ENCODE assay signal across 8 cellular contexts in genomic region chr6:41072836-41073202, GRCh38. TPM values are rescaled to one million over a fixed set of nuclear protein-coding genes. Genes with fewer than 3 reads are reported as not detected.
DNase-seq lines count a peak whose midpoint lies in the region; ATAC-seq and TF ChIP-seq lines count a peak whose summit lies in the region.

Gene NFYA (plus strand): TSS chr6:41072974. CDS start chr6:41079090, 6,116 bp downstream.

- intact Hi-C loops in A673 (cut with micrococcal nuclease; ENCODE audit: unreplicated experiment) (loop anchor here (5.0 kb wide), 1 partner anchor 244 kb away; no protein-coding TSS in a partner anchor), Panc1 (cut with micrococcal nuclease; ENCODE audit: unreplicated experiment) (no loop called here), heart right ventricle (cut with DNase I) (loop anchor here in 2 of 10 donors (5.0 kb wide), 2 partner anchors 214 to 659 kb away; partner anchors contain the start of gene TREM1 (in 1 of the 2)), prostate gland (cut with DNase I) (no loop called here)

- CTCF ChIA-PET in A673 (lab: Charles Lee) (interaction anchor here (1.0 kb wide), 1 partner anchor 247 kb away, joined by 4 read pairs; no protein-coding TSS in a partner anchor), Panc1 (lab: Charles Lee) (interaction anchor here (0.6 to 0.7 kb wide), 2 partner anchors 19 to 34 kb away, joined by 3 read pairs; partner anchors contain the start of gene UNC5CL)

- POLR2A ChIA-PET in A673 (lab: Charles Lee; ENCODE audit: low non-redundant PET) (interaction anchor here (0.8 kb wide), 1 partner anchor 16 kb away, joined by 4 read pairs; no protein-coding TSS in a partner anchor), Panc1 (lab: Charles Lee) (interaction anchor here (0.5 to 0.6 kb wide), 2 partner anchors 165 to 616 kb away, joined by 3 read pairs; no protein-coding TSS in a partner anchor)

- TF ChIP-seq POLR2A in prostate gland (IDR thresholded peaks at IDR 0.05): peak; percentile 83

- peak; percentile 45 for ATAC-seq in GM18861 (IDR thresholded peaks at IDR 0.05; ENCODE audit: unreplicated experiment)
- peak; percentile 67 for ATAC-seq in HG03045 (IDR thresholded peaks at IDR 0.05; ENCODE audit: unreplicated experiment)
- peak; percentile 87 for ATAC-seq in Panc1
- ATAC-seq in heart right ventricle: peak; percentile 78 to 91 (median 82)

- H3K9me3 ChIP-seq in A673 (ENCODE audit: low read depth, low read length, poor library complexity, severe bottlenecking) (no peaks in the 10 kb centered on the region), Panc1 (ENCODE audit: control insufficient read depth, insufficient read depth, low read depth, low read length) (no peaks in the 10 kb centered on the region), adipocyte (ENCODE audit: control insufficient read depth, low read length) (no peaks in the 10 kb centered on the region), heart right ventricle (no peaks in the 10 kb centered on the region), prostate gland (no peaks in the 10 kb centered on the region)

- H3K27me3 ChIP-seq in A673 (replicated peaks; ENCODE audit: insufficient read depth, low read depth, low read length, poor library complexity): no peaks in the 10 kb centered on the region
- H3K27me3 ChIP-seq in Panc1 (ENCODE audit: control insufficient read depth, insufficient read depth, low read length): no peaks in the 10 kb centered on the region
- no peaks in the 10 kb centered on the region for H3K27me3 ChIP-seq in adipocyte (replicated peaks; ENCODE audit: control insufficient read depth, insufficient read depth, low read length)
- no peaks in the 10 kb centered on the region for H3K27me3 ChIP-seq in heart right ventricle
- no peaks in the 10 kb centered on the region for H3K27me3 ChIP-seq in prostate gland (replicated peaks; ENCODE audit: insufficient read depth)

- 0 to 1% methylated on average over 28 to 37 of the region's 37 CpGs for WGBS in heart right ventricle, 2 donors
- under 1% methylated on average over 33 of the region's 37 CpGs for WGBS in prostate gland

- peak within 1 kb of the TSS; percentile 91 for H3K4me3 ChIP-seq in A673 (ENCODE audit: low read depth, low read length, poor library complexity, severe bottlenecking)
- H3K4me3 ChIP-seq in Panc1 (ENCODE audit: low read depth in 2 of 2, low read length in 2 of 2): peak within 1 kb of the TSS; percentile 96 to 97
- peak within 1 kb of the TSS; percentile 90 for H3K4me3 ChIP-seq in adipocyte (ENCODE audit: low read length)
- peak within 1 kb of the TSS; percentile 84 to 98 (median 92) for H3K4me3 ChIP-seq in heart right ventricle
- H3K4me3 ChIP-seq in prostate gland: peak within 1 kb of the TSS; percentile 64 to 91

- TF ChIP-seq CTCF in A673 (conservative IDR thresholded peaks at IDR 0.05; ENCODE audit: low read depth, low read length) (no peak), Panc1 (IDR thresholded peaks at IDR 0.05) (no peak), heart right ventricle (IDR thresholded peaks at IDR 0.05) (no peak), prostate gland (IDR thresholded peaks at IDR 0.05) (no peak)

- peak within 1 kb of the TSS; percentile 100 for H3K27ac ChIP-seq in A673 (ENCODE audit: low read depth, low read length, poor library complexity, severe bottlenecking)
- peak within 1 kb of the TSS; percentile 100 for H3K27ac ChIP-seq in Panc1 (ENCODE audit: low read length)
- H3K27ac ChIP-seq in heart right ventricle: peak within 1 kb of the TSS; percentile 98 to 100 (median 100)
- peak within 1 kb of the TSS; percentile 98 to 100 for H3K27ac ChIP-seq in prostate gland

- H3K4me1 ChIP-seq in A673 (ENCODE audit: insufficient read depth, low read length, poor library complexity, severe bottlenecking) (peaks cover 28% of the 10 kb centered on the region), Panc1 (ENCODE audit: control insufficient read depth, insufficient read depth, low read length) (peaks cover 17% of the 10 kb centered on the region), adipocyte (ENCODE audit: control insufficient read depth, insufficient read depth, low read length) (peaks cover 32% of the 10 kb centered on the region), heart right ventricle (peaks cover 6 to 43% (median 38%) of the 10 kb centered on the region in 9 donors), prostate gland (replicated peaks) (peaks cover 10% of the 10 kb centered on the region)

- H3K9ac ChIP-seq in adipocyte (ENCODE audit: low read length): peak within 1 kb of the TSS; percentile 99

- peak; percentile 99 for DNase-seq in A673 (ENCODE audit: low spot score)
- DNase-seq in Panc1 (ENCODE audit: low read depth, low spot score): no peak
- no peak for DNase-seq in adipocyte (ENCODE audit: low read depth)
- DNase-seq in heart right ventricle: peak in 1 of 2 donors; percentile 100
- no peak for DNase-seq in prostate gland (ENCODE audit: low spot score)
- no peak for DNase-seq in cerebellar cortex (ENCODE audit: low spot score)

- in situ Hi-C loops in Panc1 (cut with HindIII; ENCODE audit: low pct_unique_long_range_greater_than_20kb, low sequenced_read_pairs): no loop called here

- BruUV-seq in A673 (replicated peaks; lab: Mats Ljungman, UMichigan): no TSS peak
- no TSS peak for BruUV-seq in Panc1 (replicated peaks; lab: Mats Ljungman, UMichigan)

- H3K36me3 ChIP-seq in A673 (ENCODE audit: insufficient read depth, low read length, poor library complexity, severe bottlenecking) (no peaks in the 10 kb centered on the region), Panc1 (ENCODE audit: control insufficient read depth, insufficient read depth, low read length) (no peaks in the 10 kb centered on the region; the same call in 1 of the 2 replicates), adipocyte (ENCODE audit: control insufficient read depth, insufficient read depth, low read length, severe bottlenecking) (no peaks in the 10 kb centered on the region), heart right ventricle (peaks cover 0 to 29% (median 16%) of the 10 kb centered on the region in 9 donors), prostate gland (no peaks in the 10 kb centered on the region)

RNA-seq across cellular contexts. Expression of gene NFYA, which starts in this region (rescaled TPM):
- total RNA-seq in A673 (2021) (38.8 and 45.4 TPM in 2 replicates), Panc1 (2021; ENCODE audit: unreplicated experiment) (34.7 TPM), heart right ventricle (10 to 100 TPM in 7 of 10 donors, 1 to 10 TPM in 3; 8.9 to 12.0 (median 10.5) TPM), prostate gland (10 to 100 TPM; 23.1 to 48.3 TPM)
- 37.9 TPM for polyA plus RNA-seq in Panc1 (2012; ENCODE audit: insufficient read length)
- 1 to 10 TPM; 4.2 to 6.1 TPM for polyA plus RNA-seq in heart right ventricle
